In the genomic region with DNA sequence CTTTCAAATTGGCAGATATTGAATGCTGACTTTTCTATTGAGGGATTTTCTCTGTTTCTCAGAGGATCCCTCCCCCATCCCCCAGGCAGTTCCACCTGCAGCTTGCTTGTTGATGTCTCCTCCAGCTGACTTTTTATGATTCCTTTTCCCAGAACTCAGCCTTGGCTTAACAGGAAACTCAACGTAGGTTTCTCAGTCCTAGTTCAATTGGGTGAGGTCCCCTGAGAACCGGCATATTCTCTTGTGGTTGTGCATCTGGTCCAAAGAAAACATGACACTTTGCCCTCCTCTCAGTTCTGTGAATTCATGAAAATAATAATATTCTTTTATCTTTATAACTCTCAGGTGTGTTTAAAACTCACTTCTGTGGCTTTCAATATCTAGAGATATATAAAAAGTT, we compare ENCODE assay signal across 35 cellular contexts.
DNase-seq lines count a peak whose midpoint lies in the region; ATAC-seq and TF ChIP-seq lines count a peak whose summit lies in the region.
"Had no signal": no experiment of that assay in that cellular context is flagged by ENCODE, and none has a peak within 500 bp of the region (broad histone marks: within the 10 kb centered on the region; RNA-seq: fewer than 3 reads in every experiment).

No MANE protein-coding gene starts in this region.

- H3K27me3 ChIP-seq in DND-41 (ENCODE audit: insufficient read depth, low read length, poor library complexity) (no peaks in the 10 kb centered on the region), neural progenitor cell (peaks cover 9% of the 10 kb centered on the region), WERI-Rb-1 (ENCODE audit: insufficient read depth, low read depth, severe bottlenecking) (no peaks in the 10 kb centered on the region), neuronal stem cell (ENCODE audit: control insufficient read depth in 3 of 3, insufficient read depth in 3 of 3, low read depth in 1 of 3, low read length in 3 of 3) (no peaks in the 10 kb centered on the region)
- H3K27me3 ChIP-seq: foreskin keratinocyte, heart right ventricle, SJCRH30, testis had no signal

- H3K27ac ChIP-seq in DND-41 (ENCODE audit: low read length) (peak overlapping the region; percentile 98), neural progenitor cell (no peak overlapping the region), WERI-Rb-1 (no peak overlapping the region), neuronal stem cell (replicated peaks; ENCODE audit: low read length) (no peak overlapping the region)
- H3K27ac ChIP-seq: foreskin keratinocyte, heart right ventricle, testis had no signal

- H3K79me2 ChIP-seq in DND-41 (ENCODE audit: insufficient read depth, low read length), result no peaks in the 10 kb centered on the region
- H3K79me2 ChIP-seq in neural progenitor cell (ENCODE audit: low read depth), result no peaks in the 10 kb centered on the region

- POLR2A ChIA-PET in HEK293T (lab: Yijun Ruan, JAX), result no interaction called here

- WGBS in neuronal stem cell (ENCODE audit: extremely low coverage in 2 of 2, insufficient read length in 2 of 2, insufficient replicate concordance in 1 of 2), 2 donors, result no CpG with 5 or more reads among the region's 2 CpGs

- no peak overlapping the region for H3K14ac ChIP-seq in neuronal stem cell (ENCODE audit: low read length)

- H3K27me3 Mint-ChIP-seq in neural progenitor cell (ENCODE audit: insufficient read depth, low read depth), result no peaks in the 10 kb centered on the region
- H3K27me3 Mint-ChIP-seq: activated CD4-positive, alpha-beta T cell treated with anti-CD3 and anti-CD28 coated beads for 36 hours; activated naive CD8-positive, alpha-beta T cell; CD4-positive, CD25-positive, alpha-beta regulatory T cell; central memory CD8-positive, alpha-beta T cell; dendritic cell treated with granulocyte-macrophage colony-stimulating factor and Interleukin-4, amounts not matched to agents 40 ng/mL and 50 ng/mL, for 4 days; natural killer cell treated with Interleukin-12 subunit alpha and Interleukin-12 subunit beta and Interleukin-15 and Interleukin-18, amount 100 ng/mL, for 72 hours had no signal

- no peaks in the 10 kb centered on the region for H3K9me3 ChIP-seq in DND-41 (ENCODE audit: insufficient read depth, low read length, severe bottlenecking)
- H3K9me3 ChIP-seq in neural progenitor cell (ENCODE audit: low read depth), result no peaks in the 10 kb centered on the region
- no peaks in the 10 kb centered on the region for H3K9me3 ChIP-seq in WERI-Rb-1 (ENCODE audit: severe bottlenecking)
- no peaks in the 10 kb centered on the region for H3K9me3 ChIP-seq in neuronal stem cell (replicated peaks in 1 of 2; ENCODE audit: control insufficient read depth in 2 of 2, insufficient read depth in 1 of 2, low read depth in 1 of 2, low read length in 2 of 2)
- H3K9me3 ChIP-seq: heart right ventricle, SJCRH30, testis had no signal

- no peak overlapping the region for H3K4ac ChIP-seq in neuronal stem cell (ENCODE audit: low read length)

- H2BK12ac ChIP-seq in neuronal stem cell (ENCODE audit: low read length), result no peak overlapping the region

- H3K9me3 Mint-ChIP-seq in neural progenitor cell, result no peaks in the 10 kb centered on the region
- H3K9me3 Mint-ChIP-seq: dendritic cell treated with granulocyte-macrophage colony-stimulating factor and Interleukin-4, amounts not matched to agents 40 ng/mL and 50 ng/mL, for 4 days had no signal

- DNase-seq in DND-41, result peak; percentile 92
- DNase-seq in LHCN-M2 (ENCODE audit: low read depth), result peak; percentile 69
- DNase-seq in choroid plexus epithelial cell (ENCODE audit: low read depth), result peak; percentile 91
- no peak for DNase-seq in neural progenitor cell (ENCODE audit: low spot score)
- no peak for DNase-seq in HEK293T (ENCODE audit: extremely low spot score)
- DNase-seq in WERI-Rb-1, result no peak
- no peak for DNase-seq in neuronal stem cell (ENCODE audit: low spot score)
- DNase-seq: activated CD4-positive, alpha-beta T cell treated with anti-CD3 and anti-CD28 coated beads for 36 hours; activated CD8-positive, alpha-beta memory T cell treated with anti-CD3 and anti-CD28 coated beads for 24 hours; activated effector memory CD4-positive, alpha-beta T cell treated with Interleukin-2 at 50 U/mL for 16 hours; activated T-cell treated with anti-CD3 and anti-CD28 coated beads for 4 hours; anterior cingulate cortex; Calu3; CD4-positive, CD25-positive, alpha-beta regulatory T cell; DMS79 treated with DMSO at 0.1 percent for 48 hours; erythroblast; foreskin keratinocyte; Kasumi-1; NCI-H1048; NCI-H2107; NCI-H748 treated with DMSO at 0.1 percent for 48 hours; SJCRH30; stimulated activated CD4-positive, alpha-beta T cell treated with anti-CD3 and anti-CD28 coated beads, Interleukin-1b, Interleukin-23, amount 100 ng/mL, for 48 hours; stimulated activated naive CD4-positive, alpha-beta T cell treated with Interleukin-2 at 50 U/mL for 16 hours; SW 1271; testis had no signal

- H2BK15ac ChIP-seq in neuronal stem cell (ENCODE audit: low read length), result no peak overlapping the region

- no peak overlapping the region for H2BK5ac ChIP-seq in neuronal stem cell (ENCODE audit: low read length)

- no peak overlapping the region for H2AK5ac ChIP-seq in neuronal stem cell (ENCODE audit: low read depth, low read length)

- H4K20me1 ChIP-seq in DND-41 (ENCODE audit: insufficient read depth, low read length), result no peaks in the 10 kb centered on the region
- H4K20me1 ChIP-seq in neural progenitor cell (ENCODE audit: low read depth), result no peaks in the 10 kb centered on the region

- CTCF ChIA-PET in HEK293T (lab: Yijun Ruan, JAX), result no interaction called here

- H3K36me3 Mint-ChIP-seq in neural progenitor cell, result no peaks in the 10 kb centered on the region
- H3K36me3 Mint-ChIP-seq: activated naive CD8-positive, alpha-beta T cell; CD4-positive, CD25-positive, alpha-beta regulatory T cell; natural killer cell treated with Interleukin-12 subunit alpha and Interleukin-12 subunit beta and Interleukin-15 and Interleukin-18, amount 100 ng/mL, for 72 hours had no signal

- H3K9ac ChIP-seq in DND-41 (ENCODE audit: low read depth, low read length) (peak overlapping the region; percentile 65), neural progenitor cell (no peak overlapping the region), neuronal stem cell (ENCODE audit: low read depth, low read length, poor library complexity) (no peak overlapping the region)

- H3K27ac Mint-ChIP-seq in neural progenitor cell, result no peak overlapping the region
- H3K27ac Mint-ChIP-seq: activated CD4-positive, alpha-beta T cell treated with anti-CD3 and anti-CD28 coated beads for 36 hours; activated naive CD8-positive, alpha-beta T cell; CD4-positive, CD25-positive, alpha-beta regulatory T cell; dendritic cell treated with granulocyte-macrophage colony-stimulating factor and Interleukin-4, amounts not matched to agents 40 ng/mL and 50 ng/mL, for 4 days; natural killer cell treated with Interleukin-12 subunit alpha and Interleukin-12 subunit beta and Interleukin-15 and Interleukin-18, amount 100 ng/mL, for 72 hours had no signal

- no peak overlapping the region for H3K23ac ChIP-seq in neuronal stem cell (ENCODE audit: low read depth, low read length, poor library complexity)

- H2AFZ ChIP-seq in DND-41 (ENCODE audit: low read depth, low read length) (no peak overlapping the region), neural progenitor cell (replicated peaks) (no peak overlapping the region), neuronal stem cell (ENCODE audit: low read length) (no peak overlapping the region)

- H2BK120ac ChIP-seq in neuronal stem cell (ENCODE audit: low read depth, low read length), result no peak overlapping the region

- no peaks in the 10 kb centered on the region for H3F3A ChIP-seq in neural progenitor cell (ENCODE audit: low read depth)

- peak; percentile 79 for ATAC-seq in DND-41 (ENCODE audit: insufficient read depth, low read depth)
- ATAC-seq in esophagus mucosa, result no peak
- ATAC-seq: activated CD4-positive, alpha-beta T cell treated with anti-CD3 and anti-CD28 coated beads for 36 hours; foreskin keratinocyte; HepG2; natural killer cell treated with Interleukin-12 subunit alpha and Interleukin-12 subunit beta and Interleukin-15 and Interleukin-18, amount 100 ng/mL, for 72 hours had no signal

- H3K79me1 ChIP-seq in neuronal stem cell (ENCODE audit: low read depth, low read length), result no peaks in the 10 kb centered on the region

- no peak overlapping the region for H4K91ac ChIP-seq in neuronal stem cell (ENCODE audit: low read depth, low read length, poor library complexity)

- H3K4me1 Mint-ChIP-seq in neural progenitor cell, result peaks cover 21% of the 10 kb centered on the region
- H3K4me1 Mint-ChIP-seq: activated CD4-positive, alpha-beta T cell treated with anti-CD3 and anti-CD28 coated beads for 36 hours; CD4-positive, CD25-positive, alpha-beta regulatory T cell; central memory CD8-positive, alpha-beta T cell had no signal

- no peak overlapping the region for H3K18ac ChIP-seq in neuronal stem cell (ENCODE audit: low read length)

- no peak overlapping the region for H4K8ac ChIP-seq in neuronal stem cell (ENCODE audit: low read depth, low read length)

- TF ChIP-seq CTCF in DND-41 (IDR thresholded peaks at IDR 0.05; ENCODE audit: borderline replicate concordance, extremely low read depth, low read length, poor library complexity, severe bottlenecking), result no peak
- TF ChIP-seq CTCF in choroid plexus epithelial cell (conservative IDR thresholded peaks at IDR 0.05; ENCODE audit: low read depth, low read length), result no peak
- no peak for TF ChIP-seq CTCF in neural progenitor cell (IDR thresholded peaks at IDR 0.05)
- no peak for TF ChIP-seq CTCF in WERI-Rb-1 (IDR thresholded peaks at IDR 0.05; ENCODE audit: low read depth, low read length)

- H3K4me2 ChIP-seq in DND-41 (ENCODE audit: insufficient read depth, low read length), result peak overlapping the region; percentile 49
- peak overlapping the region; percentile 18 for H3K4me2 ChIP-seq in neural progenitor cell
- H3K4me2 ChIP-seq in neuronal stem cell (ENCODE audit: insufficient read depth, low read length, poor library complexity, severe bottlenecking), result no peak overlapping the region
- H3K4me2 ChIP-seq: smooth muscle cell had no signal

- H3K4me3 ChIP-seq in DND-41 (ENCODE audit: low read depth in 1 of 2, low read length in 2 of 2) (no peak overlapping the region), choroid plexus epithelial cell (ENCODE audit: low read depth, low read length) (no peak overlapping the region), neural progenitor cell (no peak overlapping the region), WERI-Rb-1 (ENCODE audit: low read depth, low read length) (no peak overlapping the region), neuronal stem cell (ENCODE audit: low read length in 2 of 2) (no peak overlapping the region)
- H3K4me3 ChIP-seq: heart right ventricle, lung, SJCRH30, smooth muscle cell, testis had no signal

- H3K36me3 ChIP-seq in DND-41 (ENCODE audit: insufficient read depth, low read length) (no peaks in the 10 kb centered on the region; the same call in 1 of the 2 replicates), neural progenitor cell (no peaks in the 10 kb centered on the region), WERI-Rb-1 (no peaks in the 10 kb centered on the region), neuronal stem cell (replicated peaks in 1 of 2; ENCODE audit: control insufficient read depth in 2 of 2, insufficient read depth in 2 of 2, low read length in 2 of 2) (no peaks in the 10 kb centered on the region)
- H3K36me3 ChIP-seq: heart right ventricle, SJCRH30 had no signal

- H3K4me3 Mint-ChIP-seq in neural progenitor cell, result no peak overlapping the region
- H3K4me3 Mint-ChIP-seq: activated CD4-positive, alpha-beta T cell treated with anti-CD3 and anti-CD28 coated beads for 36 hours; activated naive CD8-positive, alpha-beta T cell; CD4-positive, CD25-positive, alpha-beta regulatory T cell; central memory CD8-positive, alpha-beta T cell; dendritic cell treated with granulocyte-macrophage colony-stimulating factor and Interleukin-4, amounts not matched to agents 40 ng/mL and 50 ng/mL, for 4 days; natural killer cell treated with Interleukin-12 subunit alpha and Interleukin-12 subunit beta and Interleukin-15 and Interleukin-18, amount 100 ng/mL, for 72 hours had no signal

- H3K4me1 ChIP-seq in DND-41 (ENCODE audit: insufficient read depth, low read length) (peaks cover 95% of the 10 kb centered on the region), neural progenitor cell (peaks cover 7% of the 10 kb centered on the region), neuronal stem cell (ENCODE audit: control insufficient read depth in 2 of 2, insufficient read depth in 1 of 2, low read depth in 1 of 2, low read length in 2 of 2) (peaks cover 0 to 16% of the 10 kb centered on the region in 2 donors)
- H3K4me1 ChIP-seq: foreskin keratinocyte, heart right ventricle, testis had no signal

Comparison
In these comparisons a context has a peak if more than half of its experiments do, and no peak if none do; other contexts are left out.
1. DNase-seq: peak in DND-41 (single experiment), LHCN-M2 (single experiment) and choroid plexus epithelial cell (single experiment); none in neural progenitor cell (single experiment), HEK293T (single experiment), WERI-Rb-1 (single experiment) and neuronal stem cell (single experiment).